In the genomic region with DNA sequence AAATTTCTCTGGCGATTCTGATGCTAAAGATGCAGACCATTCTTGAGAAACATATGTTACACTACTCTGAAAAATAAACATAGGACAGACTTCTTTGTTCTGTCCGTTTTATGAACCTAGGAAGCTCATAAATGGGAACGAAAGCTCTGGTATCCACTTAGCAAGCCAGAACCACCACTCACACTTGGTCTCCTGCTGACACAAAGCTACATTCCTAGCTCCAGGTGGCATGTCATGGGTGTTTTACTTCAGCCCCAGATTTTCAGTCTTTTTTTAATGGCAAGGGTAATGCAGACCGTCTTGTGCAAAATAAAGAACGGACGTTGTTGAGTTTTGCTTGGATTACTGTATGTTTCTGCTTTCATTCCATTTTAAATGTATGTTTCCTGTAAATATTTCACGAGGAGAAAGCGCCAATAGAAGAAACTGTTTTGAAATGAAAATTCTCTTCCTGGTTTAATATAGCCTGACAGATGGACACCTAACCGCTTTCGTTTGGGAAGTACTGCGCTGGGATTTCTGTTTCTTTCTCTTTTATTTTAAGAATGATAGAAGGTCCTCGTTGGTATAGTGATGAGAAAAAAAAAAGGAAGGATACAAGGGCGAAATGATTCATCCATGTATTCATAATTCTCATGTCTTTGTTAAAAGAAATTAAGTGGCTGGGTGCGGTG, we compare ENCODE assay signal across 8 cellular contexts. TPM values are rescaled to one million over a fixed set of nuclear protein-coding genes. Genes with fewer than 3 reads are reported as not detected.
DNase-seq lines count a peak whose midpoint lies in the region; ATAC-seq and TF ChIP-seq lines count a peak whose summit lies in the region.

No MANE protein-coding gene starts in this region.

- peak overlapping the region; percentile 98 for H3K4me3 ChIP-seq in retinal pigment epithelial cell (ENCODE audit: low read length)

- no peak for DNase-seq in activated T-cell treated with anti-CD3 and anti-CD28 coated beads, Interleukin-2, amount 50 U/mL, for 24 hours
- DNase-seq in activated T-cell treated with anti-CD3 and anti-CD28 coated beads, Interleukin-2, amount 50 U/mL, for 48 hours = no peak
- DNase-seq in NCI-H2081 (lab: John Stamatoyannopoulos, UW) = peak; percentile 33 to 82
- no peak for DNase-seq in activated T-helper 2 cell treated with anti-CD3 and anti-CD28 coated beads, Interferon-gamma antibody, Interleukin-2, Interleukin-4, amounts not matched to agents 10 μg/mL and 5 μg/mL and 100 μg/mL, durations not matched to agents 14 hours and 24 hours and 36 hours (ENCODE audit: low spot score)
- no peak for DNase-seq in left ventricle myocardium superior
- no peak for DNase-seq in retinal pigment epithelial cell (ENCODE audit: low read depth)

- peaks cover 21% of the 10 kb centered on the region for H3K36me3 Mint-ChIP-seq in activated T-cell treated with anti-CD3 and anti-CD28 coated beads, Interleukin-2, amount 50 U/mL, for 24 hours (ENCODE audit: low read depth)
- peaks cover 8% of the 10 kb centered on the region for H3K36me3 Mint-ChIP-seq in activated T-helper 2 cell treated with anti-CD3 and anti-CD28 coated beads, Interferon-gamma antibody, Interleukin-2, Interleukin-4, amounts not matched to agents 10 μg/mL and 5 μg/mL and 100 μg/mL, durations not matched to agents 14 hours and 24 hours and 36 hours (ENCODE audit: low read depth)

- peaks cover 29% of the 10 kb centered on the region for H3K4me1 Mint-ChIP-seq in activated T-cell treated with anti-CD3 and anti-CD28 coated beads, Interleukin-2, amount 50 U/mL, for 24 hours (ENCODE audit: low read depth)
- H3K4me1 Mint-ChIP-seq in activated T-helper 2 cell treated with anti-CD3 and anti-CD28 coated beads, Interferon-gamma antibody, Interleukin-2, Interleukin-4, amounts not matched to agents 10 μg/mL and 5 μg/mL and 100 μg/mL, durations not matched to agents 14 hours and 24 hours and 36 hours (ENCODE audit: low read depth) = peaks cover 15% of the 10 kb centered on the region

- peak overlapping the region; percentile 97 for H3K4me3 Mint-ChIP-seq in activated T-cell treated with anti-CD3 and anti-CD28 coated beads, Interleukin-2, amount 50 U/mL, for 24 hours
- H3K4me3 Mint-ChIP-seq in activated T-helper 2 cell treated with anti-CD3 and anti-CD28 coated beads, Interferon-gamma antibody, Interleukin-2, Interleukin-4, amounts not matched to agents 10 μg/mL and 5 μg/mL and 100 μg/mL, durations not matched to agents 14 hours and 24 hours and 36 hours (ENCODE audit: low read depth) = peak overlapping the region; percentile 99

- H3K27me3 Mint-ChIP-seq in activated T-cell treated with anti-CD3 and anti-CD28 coated beads, Interleukin-2, amount 50 U/mL, for 24 hours = no peaks in the 10 kb centered on the region
- H3K27me3 Mint-ChIP-seq in activated T-helper 2 cell treated with anti-CD3 and anti-CD28 coated beads, Interferon-gamma antibody, Interleukin-2, Interleukin-4, amounts not matched to agents 10 μg/mL and 5 μg/mL and 100 μg/mL, durations not matched to agents 14 hours and 24 hours and 36 hours (ENCODE audit: low read depth) = no peaks in the 10 kb centered on the region

- intact Hi-C loops in activated T-helper 2 cell treated with anti-CD3 and anti-CD28 coated beads, Interferon-gamma antibody, Interleukin-2, Interleukin-4, amounts not matched to agents 10 μg/mL and 5 μg/mL and 100 μg/mL, durations not matched to agents 14 hours and 24 hours and 36 hours (cut with micrococcal nuclease) = loop anchor here (1.0 to 2.0 kb wide), 3 partner anchors 51 to 83 kb away; partner anchors contain the start of genes GATC, POP5, SRSF9 and TRIAP1
- intact Hi-C loops in left ventricle myocardium superior (cut with micrococcal nuclease) = no loop called here

- TF ChIP-seq CTCF in retinal pigment epithelial cell (conservative IDR thresholded peaks at IDR 0.05; ENCODE audit: low read depth, low read length) = no peak

- ATAC-seq in left ventricle myocardium superior (peak; percentile 25), GM21576 (IDR thresholded peaks at IDR 0.05; ENCODE audit: unreplicated experiment) (no peak), GM18907 (IDR thresholded peaks at IDR 0.05; ENCODE audit: unreplicated experiment) (no peak)

- peak overlapping the region; percentile 98 for H3K27ac Mint-ChIP-seq in activated T-cell treated with anti-CD3 and anti-CD28 coated beads, Interleukin-2, amount 50 U/mL, for 24 hours
- H3K27ac Mint-ChIP-seq in activated T-helper 2 cell treated with anti-CD3 and anti-CD28 coated beads, Interferon-gamma antibody, Interleukin-2, Interleukin-4, amounts not matched to agents 10 μg/mL and 5 μg/mL and 100 μg/mL, durations not matched to agents 14 hours and 24 hours and 36 hours = peak overlapping the region; percentile 99

- no peaks in the 10 kb centered on the region for H3K9me3 Mint-ChIP-seq in activated T-cell treated with anti-CD3 and anti-CD28 coated beads, Interleukin-2, amount 50 U/mL, for 24 hours
- no peaks in the 10 kb centered on the region for H3K9me3 Mint-ChIP-seq in activated T-helper 2 cell treated with anti-CD3 and anti-CD28 coated beads, Interferon-gamma antibody, Interleukin-2, Interleukin-4, amounts not matched to agents 10 μg/mL and 5 μg/mL and 100 μg/mL, durations not matched to agents 14 hours and 24 hours and 36 hours

RNA-seq across cellular contexts. Expression of gene COQ5, which starts 0.8 kb away (rescaled TPM):
- total RNA-seq in activated T-helper 2 cell treated with anti-CD3 and anti-CD28 coated beads, Interferon-gamma antibody, Interleukin-2, Interleukin-4, amounts not matched to agents 10 μg/mL and 5 μg/mL and 100 μg/mL, durations not matched to agents 14 hours and 24 hours and 36 hours = 29.3 and 29.9 TPM in 2 replicates
- 38.0 TPM for total RNA-seq in left ventricle myocardium superior

RNA-seq across cellular contexts. Expression of gene RNF10, which starts 4.4 kb away (rescaled TPM):
- 177 and 200 TPM in 2 replicates for total RNA-seq in activated T-helper 2 cell treated with anti-CD3 and anti-CD28 coated beads, Interferon-gamma antibody, Interleukin-2, Interleukin-4, amounts not matched to agents 10 μg/mL and 5 μg/mL and 100 μg/mL, durations not matched to agents 14 hours and 24 hours and 36 hours
- total RNA-seq in left ventricle myocardium superior = 251 TPM

RNA-seq across cellular contexts. Expression of gene DYNLL1, which starts 33.9 kb away (rescaled TPM):
- 323 and 329 TPM in 2 replicates for total RNA-seq in activated T-helper 2 cell treated with anti-CD3 and anti-CD28 coated beads, Interferon-gamma antibody, Interleukin-2, Interleukin-4, amounts not matched to agents 10 μg/mL and 5 μg/mL and 100 μg/mL, durations not matched to agents 14 hours and 24 hours and 36 hours
- total RNA-seq in left ventricle myocardium superior = 144 TPM

RNA-seq across cellular contexts. Expression of gene POP5, which starts 51.4 kb away (rescaled TPM):
- total RNA-seq in activated T-helper 2 cell treated with anti-CD3 and anti-CD28 coated beads, Interferon-gamma antibody, Interleukin-2, Interleukin-4, amounts not matched to agents 10 μg/mL and 5 μg/mL and 100 μg/mL, durations not matched to agents 14 hours and 24 hours and 36 hours = 64.3 and 65.7 TPM in 2 replicates
- 34.0 TPM for total RNA-seq in left ventricle myocardium superior

Comparison
In these comparisons a context has a peak if more than half of its experiments do, and no peak if none do; other contexts are left out.
1. DNase-seq: peak in NCI-H2081 (2 of 2); none in activated T-cell treated with anti-CD3 and anti-CD28 coated beads, Interleukin-2, amount 50 U/mL, for 24 hours (single experiment), activated T-cell treated with anti-CD3 and anti-CD28 coated beads, Interleukin-2, amount 50 U/mL, for 48 hours (0 of 2), activated T-helper 2 cell treated with anti-CD3 and anti-CD28 coated beads, Interferon-gamma antibody, Interleukin-2, Interleukin-4, amounts not matched to agents 10 μg/mL and 5 μg/mL and 100 μg/mL, durations not matched to agents 14 hours and 24 hours and 36 hours (single experiment), left ventricle myocardium superior (single experiment) and retinal pigment epithelial cell (single experiment).